Comparison of ENCODE assay signal across 8 cellular contexts in genomic region chr14:88492272-88493089, GRCh38.
A peak's percentile ranks its signal among the peaks of the same experiment; 100 is the strongest.
DNase-seq lines count a peak whose midpoint lies in the region; ATAC-seq lines count a peak whose summit lies in the region.

No MANE protein-coding gene starts in this region.

- intact Hi-C loops in right cardiac atrium (cut with DNase I) (loop anchor here in 3 of 4 donors (2.0 to 5.0 kb wide), 3 partner anchors 60 to 70 kb away; partner anchors contain the start of genes PTPN21 (in 1 of the 3) and ZC3H14 (in 1 of the 3)), sciatic nerve (cut with DNase I) (loop anchor here (10.0 kb wide), 1 partner anchor 52 kb away; no protein-coding TSS in a partner anchor)

- H3K27me3 ChIP-seq in right cardiac atrium (ENCODE audit: control insufficient read depth, insufficient read depth) = no peaks in the 10 kb centered on the region

- DNase-seq in NK-92 treated with Interleukin-12 subunit alpha and Interleukin-12 subunit beta, amount 100 ng/mL, for 24 hours (lab: John Stamatoyannopoulos, UW) = peak; percentile 25
- DNase-seq in NK-92 (lab: John Stamatoyannopoulos, UW; ENCODE audit: unreplicated experiment) = no peak
- DNase-seq in NCI-H1105 (lab: John Stamatoyannopoulos, UW) = peak; percentile 46
- DNase-seq in SW480 (ENCODE audit: low spot score) = peak; percentile 69
- DNase-seq in amygdala (lab: John Stamatoyannopoulos, UW) = peak in 40 of 56 donors; percentile 3 to 84 (median 35)
- DNase-seq in right cardiac atrium = peak in 2 of 3 donors; percentile 56 to 60
- no peak for DNase-seq in sciatic nerve (ENCODE audit: low spot score)

- H3K4me3 ChIP-seq in right cardiac atrium (ENCODE audit: low read length) = no peak overlapping the region

- 38% methylated on average over 12 of the region's 12 CpGs for WGBS in right cardiac atrium

- peak overlapping the region; percentile 37 for H3K27ac ChIP-seq in right cardiac atrium (ENCODE audit: low read length)

- ATAC-seq in HG02678 (IDR thresholded peaks at IDR 0.05; ENCODE audit: unreplicated experiment) (peak; percentile 95), right cardiac atrium (peak; percentile 73 to 80), sciatic nerve (peak; percentile 90)

- H3K9me3 ChIP-seq in right cardiac atrium (ENCODE audit: control insufficient read depth, low read length) = no peaks in the 10 kb centered on the region

- H3K4me1 ChIP-seq in right cardiac atrium (ENCODE audit: control insufficient read depth, insufficient read depth, low read length) = no peaks in the 10 kb centered on the region

Comparison
In these comparisons a context has a peak if more than half of its experiments do, and no peak if none do; other contexts are left out.
1. DNase-seq: peak in NK-92 treated with Interleukin-12 subunit alpha and Interleukin-12 subunit beta, amount 100 ng/mL, for 24 hours (single experiment), NCI-H1105 (single experiment), SW480 (single experiment), amygdala (40 of 56) and right cardiac atrium (2 of 3); none in NK-92 (single experiment) and sciatic nerve (single experiment).
2. Peak in every context shown above with its lines, with median percentiles within 50 percentile points of each other: ATAC-seq.